8 cellular contexts compared by ENCODE assay signal in the genomic region with DNA sequence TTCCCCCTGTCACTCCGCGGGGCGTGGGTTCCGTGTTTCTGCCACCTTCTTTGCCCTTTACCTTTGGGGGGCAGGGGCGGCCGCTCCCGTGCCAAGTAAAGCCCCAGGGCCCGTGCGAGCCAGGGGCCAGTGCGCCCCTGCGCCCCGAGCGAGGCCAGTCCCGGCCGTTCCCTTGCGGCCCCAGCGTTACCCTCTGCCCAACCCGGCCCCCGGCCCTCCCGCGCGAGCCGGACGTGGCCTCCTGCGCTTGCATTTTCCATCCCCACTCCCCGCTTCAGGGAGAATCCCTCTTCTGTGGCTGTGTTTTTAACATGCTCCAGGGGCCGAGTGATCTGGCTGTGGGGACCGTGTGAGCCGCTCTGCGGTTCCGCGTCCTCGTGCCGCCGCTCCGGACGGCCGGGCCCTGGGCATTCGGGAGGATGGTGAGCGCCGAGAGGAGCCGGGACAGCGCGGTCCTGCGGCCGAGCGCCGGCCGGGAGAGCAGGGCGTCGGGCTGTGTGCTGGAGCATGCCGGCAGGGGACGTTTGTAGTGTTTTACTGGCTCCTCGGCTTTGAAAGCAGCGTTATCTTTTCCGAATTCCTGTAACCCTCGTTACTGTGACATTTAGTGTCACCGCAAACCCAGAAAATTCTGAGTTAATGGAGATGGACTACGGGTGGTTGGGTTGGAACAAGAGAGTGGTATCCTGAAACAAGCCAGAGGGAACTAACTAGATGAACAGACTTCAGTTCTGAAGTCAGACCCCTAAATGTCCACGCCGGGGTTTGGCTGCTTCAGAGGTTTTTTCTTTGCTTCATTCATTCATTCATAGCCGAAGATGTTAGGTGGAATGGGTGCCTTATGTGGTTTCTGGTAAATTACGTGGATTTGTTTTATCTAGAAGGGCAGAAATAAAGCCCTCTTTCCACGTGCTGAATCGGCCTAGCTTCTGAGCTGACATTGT. TPM values are rescaled to one million over a fixed set of nuclear protein-coding genes. Genes with fewer than 3 reads are reported as not detected.
DNase-seq lines count a peak whose midpoint lies in the region; ATAC-seq, FAIRE-seq and TF ChIP-seq lines count a peak whose summit lies in the region.

No MANE protein-coding gene starts in this region.

- peak; percentile 53 for FAIRE-seq in endothelial cell of umbilical vein (lab: Jason Lieb, UNC)

- peaks cover 17 to 26% (median 23%) of the 10 kb centered on the region in 3 donors for H3K4me1 Mint-ChIP-seq in IgD-negative memory B cell
- peaks cover 55% of the 10 kb centered on the region for H3K4me1 Mint-ChIP-seq in activated CD8-positive, alpha-beta T cell treated with anti-CD3 and anti-CD28 coated beads for 36 hours (ENCODE audit: low read depth)

- CTCF ChIA-PET in activated CD8-positive, alpha-beta T cell treated with anti-CD3 and anti-CD28 coated beads for 36 hours (lab: Charles Lee) = interaction anchor here (1.5 to 4.4 kb wide), 2 partner anchors 12 to 407 kb away, joined by 3 to 21 read pairs; no protein-coding TSS in a partner anchor
- CTCF ChIA-PET in endothelial cell of umbilical vein (lab: Charles Lee) = interaction anchor here (0.8 to 1.0 kb wide), 3 partner anchors 10 to 147 kb away, joined by 3 to 4 read pairs (median 4); no protein-coding TSS in a partner anchor

- TF ChIP-seq POLR2A in endothelial cell of umbilical vein (IDR thresholded peaks at IDR 0.05; ENCODE audit: low read depth, low read length) = no peak

- POLR2A ChIA-PET in activated CD8-positive, alpha-beta T cell treated with anti-CD3 and anti-CD28 coated beads for 36 hours (lab: Charles Lee) = interaction anchor here (1.0 to 1.6 kb wide), 5 partner anchors 10 to 40 kb away, joined by 3 to 7 read pairs (median 5); no protein-coding TSS in a partner anchor
- POLR2A ChIA-PET in endothelial cell of umbilical vein (lab: Charles Lee) = no interaction called here

- intact Hi-C loops in activated CD8-positive, alpha-beta T cell treated with anti-CD3 and anti-CD28 coated beads for 36 hours (cut with micrococcal nuclease) = no loop called here
- intact Hi-C loops in endothelial cell of umbilical vein (cut with micrococcal nuclease) = loop anchor here (1.0 to 2.0 kb wide), 9 partner anchors 16 to 509 kb away; a partner anchor contains a TSS

- peaks cover 54% of the 10 kb centered on the region for H3K79me2 ChIP-seq in endothelial cell of umbilical vein (ENCODE audit: control insufficient read depth, insufficient read depth, low read length)

- ATAC-seq in activated CD8-positive, alpha-beta T cell treated with anti-CD3 and anti-CD28 coated beads for 36 hours = no peak

- H3K27me3 Mint-ChIP-seq in IgD-negative memory B cell = peaks cover 3% of the 10 kb centered on the region
- no peaks in the 10 kb centered on the region for H3K27me3 Mint-ChIP-seq in activated CD8-positive, alpha-beta T cell treated with anti-CD3 and anti-CD28 coated beads for 36 hours

- peak overlapping the region; percentile 16 to 50 (median 34) for H3K27ac Mint-ChIP-seq in IgD-negative memory B cell
- H3K27ac Mint-ChIP-seq in activated CD8-positive, alpha-beta T cell treated with anti-CD3 and anti-CD28 coated beads for 36 hours = peak overlapping the region; percentile 90

- no peaks in the 10 kb centered on the region for H3K9me3 ChIP-seq in endothelial cell of umbilical vein (replicated peaks; ENCODE audit: control insufficient read depth, insufficient read depth, low read length)
- H3K9me3 ChIP-seq in stomach smooth muscle (ENCODE audit: control insufficient read depth in 2 of 2, low read length in 2 of 2) = no peaks in the 10 kb centered on the region

- H3K4me3 Mint-ChIP-seq in IgD-negative memory B cell = peak overlapping the region; percentile 87 to 96 (median 92)
- peak overlapping the region; percentile 88 for H3K4me3 Mint-ChIP-seq in activated CD8-positive, alpha-beta T cell treated with anti-CD3 and anti-CD28 coated beads for 36 hours

- DNase-seq in D341Med (ENCODE audit: low spot score) (peak; percentile 76), endothelial cell of umbilical vein (ENCODE audit: low read depth, low spot score) (peak; percentile 45), mesenteric fat pad (ENCODE audit: low spot score) (peak; percentile 89), COR-L47 (lab: John Stamatoyannopoulos, UW) (no peak), GDM1 (lab: John Stamatoyannopoulos, UW) (no peak)
- DNase-seq in activated CD8-positive, alpha-beta T cell treated with anti-CD3 and anti-CD28 coated beads for 36 hours = peak; percentile 37

- H3K4me2 ChIP-seq in endothelial cell of umbilical vein (ENCODE audit: insufficient read depth, low read length) = peak overlapping the region; percentile 89

- no peaks in the 10 kb centered on the region for H3K9me3 Mint-ChIP-seq in IgD-negative memory B cell
- H3K9me3 Mint-ChIP-seq in activated CD8-positive, alpha-beta T cell treated with anti-CD3 and anti-CD28 coated beads for 36 hours = no peaks in the 10 kb centered on the region

- peak overlapping the region; percentile 39 for H3K9ac ChIP-seq in endothelial cell of umbilical vein (replicated peaks; ENCODE audit: extremely low read depth, insufficient read depth, low read length)
- peak overlapping the region; percentile 82 to 89 for H3K9ac ChIP-seq in stomach smooth muscle (ENCODE audit: low read length in 2 of 2)

- H3K36me3 Mint-ChIP-seq in IgD-negative memory B cell = peaks cover 4% of the 10 kb centered on the region
- peaks cover 5% of the 10 kb centered on the region for H3K36me3 Mint-ChIP-seq in activated CD8-positive, alpha-beta T cell treated with anti-CD3 and anti-CD28 coated beads for 36 hours (ENCODE audit: low read depth)

- H3K36me3 ChIP-seq in endothelial cell of umbilical vein (ENCODE audit: control insufficient read depth in 2 of 2, extremely low read depth in 1 of 2, insufficient read depth in 2 of 2, low read length in 2 of 2) (no peaks in the 10 kb centered on the region), stomach smooth muscle (ENCODE audit: control insufficient read depth in 2 of 2, insufficient read depth in 2 of 2, low read length in 2 of 2) (no peaks in the 10 kb centered on the region)

- H3K4me1 ChIP-seq in endothelial cell of umbilical vein (ENCODE audit: control insufficient read depth, extremely low read depth, insufficient read depth, low read length) (peaks cover 11% of the 10 kb centered on the region), stomach smooth muscle (ENCODE audit: control insufficient read depth, insufficient read depth, low read length) (peaks cover 51% of the 10 kb centered on the region)

- peaks cover 8% of the 10 kb centered on the region for H4K20me1 ChIP-seq in endothelial cell of umbilical vein (replicated peaks; ENCODE audit: control insufficient read depth, extremely low read depth, insufficient read depth, low read length)

- H3K4me3 ChIP-seq in endothelial cell of umbilical vein (replicated peaks in 1 of 3; ENCODE audit: insufficient read depth in 1 of 3, low read depth in 1 of 3, low read length in 3 of 3) (peak overlapping the region; percentile 42 to 71 (median 54)), stomach smooth muscle (ENCODE audit: low read length in 2 of 2) (peak overlapping the region; percentile 88 to 94)

- peak overlapping the region; percentile 89 for H2AFZ ChIP-seq in endothelial cell of umbilical vein (ENCODE audit: low read depth, low read length)

- dilution Hi-C loops in endothelial cell of umbilical vein (cut with MboI; ENCODE audit: extremely low pct_ligation_motif_present, low sequenced_read_pairs) = no loop called here

- no peaks in the 10 kb centered on the region for H3K9me1 ChIP-seq in endothelial cell of umbilical vein (replicated peaks; ENCODE audit: control insufficient read depth, extremely low read depth, insufficient read depth, low read length)

- no peak for TF ChIP-seq CTCF in activated CD8-positive, alpha-beta T cell treated with anti-CD3 and anti-CD28 coated beads for 36 hours (IDR thresholded peaks at IDR 0.05)
- peak in 1 of 2 donors; percentile 2 for TF ChIP-seq CTCF in endothelial cell of umbilical vein (IDR thresholded peaks at IDR 0.05; ENCODE audit: extremely low read depth in 1 of 2, insufficient read depth in 1 of 2, low read depth in 1 of 2, low read length in 2 of 2)

- H3K27ac ChIP-seq in endothelial cell of umbilical vein (ENCODE audit: insufficient read depth, low read depth, low read length) (peak overlapping the region; percentile 47), stomach smooth muscle (ENCODE audit: low read length) (peak overlapping the region; percentile 80)

- no TSS peak for BruUV-seq in endothelial cell of umbilical vein (replicated peaks; lab: Mats Ljungman, UMichigan)

- no peaks in the 10 kb centered on the region for H3K27me3 ChIP-seq in endothelial cell of umbilical vein (ENCODE audit: control insufficient read depth in 2 of 2, insufficient read depth in 2 of 2, low read length in 2 of 2)
- no peaks in the 10 kb centered on the region for H3K27me3 ChIP-seq in stomach smooth muscle (ENCODE audit: control insufficient read depth in 1 of 2, insufficient read depth in 2 of 2, low read length in 2 of 2)

TF ChIP-seq in endothelial cell of umbilical vein, 7 proteins besides CTCF, POLR2A, EP300 and RAD21:
- TF ChIP-seq GATA2 (IDR thresholded peaks at IDR 0.05; ENCODE audit: insufficient read depth, insufficient read length, low read depth, low read length) (no peak), POLR2AphosphoS5 (IDR thresholded peaks at IDR 0.05; ENCODE audit: insufficient read depth, low read depth, low read length) (no peak), EZH2 (IDR thresholded peaks at IDR 0.05; ENCODE audit: borderline replicate concordance, low read depth, low read length, severe bottlenecking) (no peak), JUN (IDR thresholded peaks at IDR 0.05; ENCODE audit: borderline replicate concordance, insufficient read depth, insufficient read length, low read depth) (no peak), FOS (IDR thresholded peaks at IDR 0.05; ENCODE audit: borderline replicate concordance, insufficient read depth, low read length) (no peak), MYC (IDR thresholded peaks at IDR 0.05; ENCODE audit: low read depth, low read length) (no peak)
- TF ChIP-seq, protein P1, sequence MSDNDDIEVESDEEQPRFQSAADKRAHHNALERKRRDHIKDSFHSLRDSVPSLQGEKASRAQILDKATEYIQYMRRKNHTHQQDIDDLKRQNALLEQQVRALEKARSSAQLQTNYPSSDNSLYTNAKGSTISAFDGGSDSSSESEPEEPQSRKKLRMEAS (IDR thresholded peaks at IDR 0.05; ENCODE audit: insufficient read depth, insufficient read length) = no peak

RNA-seq across cellular contexts. Expression of a gene that starts 1.1 kb away (rescaled TPM):
- polyA plus RNA-seq in IgD-negative memory B cell = 15.8 TPM
- total RNA-seq in activated CD8-positive, alpha-beta T cell treated with anti-CD3 and anti-CD28 coated beads for 36 hours = 10 to 100 TPM; 40.1 to 42.3 TPM
- total RNA-seq in endothelial cell of umbilical vein = 71.7 and 77.5 TPM in 2 replicates
- 51.8 and 56.3 TPM in 2 replicates for polyA plus RNA-seq in endothelial cell of umbilical vein
- polyA plus RNA-seq in endothelial cell of umbilical vein (2011; cell fraction: cytosol; rRNA removed) = 56.8 and 62.3 TPM in 2 replicates
- 52.3 and 56.6 TPM in 2 replicates for polyA plus RNA-seq in endothelial cell of umbilical vein (2011; cell fraction: nucleus; rRNA removed)
- 90.9 and 108 TPM in 2 replicates for polyA plus RNA-seq in endothelial cell of umbilical vein (2012)
- polyA minus RNA-seq in endothelial cell of umbilical vein = 62.0 and 63.0 TPM in 2 replicates
- 93.1 TPM for polyA minus RNA-seq in endothelial cell of umbilical vein (2011; cell fraction: cytosol; rRNA and poly(A)+ RNA removed)
- 36.9 and 38.8 TPM in 2 replicates for polyA minus RNA-seq in endothelial cell of umbilical vein (2011; cell fraction: nucleus; rRNA and poly(A)+ RNA removed)
- total RNA-seq in mesenteric fat pad = 144 TPM

Comparison
In these comparisons a context has a peak if more than half of its experiments do, and no peak if none do; other contexts are left out.
1. DNase-seq: peak in D341Med (single experiment), activated CD8-positive, alpha-beta T cell treated with anti-CD3 and anti-CD28 coated beads for 36 hours (single experiment), endothelial cell of umbilical vein (single experiment) and mesenteric fat pad (single experiment); none in COR-L47 (single experiment) and GDM1 (single experiment).